17 cellular contexts compared by ENCODE assay signal in the genomic region with DNA sequence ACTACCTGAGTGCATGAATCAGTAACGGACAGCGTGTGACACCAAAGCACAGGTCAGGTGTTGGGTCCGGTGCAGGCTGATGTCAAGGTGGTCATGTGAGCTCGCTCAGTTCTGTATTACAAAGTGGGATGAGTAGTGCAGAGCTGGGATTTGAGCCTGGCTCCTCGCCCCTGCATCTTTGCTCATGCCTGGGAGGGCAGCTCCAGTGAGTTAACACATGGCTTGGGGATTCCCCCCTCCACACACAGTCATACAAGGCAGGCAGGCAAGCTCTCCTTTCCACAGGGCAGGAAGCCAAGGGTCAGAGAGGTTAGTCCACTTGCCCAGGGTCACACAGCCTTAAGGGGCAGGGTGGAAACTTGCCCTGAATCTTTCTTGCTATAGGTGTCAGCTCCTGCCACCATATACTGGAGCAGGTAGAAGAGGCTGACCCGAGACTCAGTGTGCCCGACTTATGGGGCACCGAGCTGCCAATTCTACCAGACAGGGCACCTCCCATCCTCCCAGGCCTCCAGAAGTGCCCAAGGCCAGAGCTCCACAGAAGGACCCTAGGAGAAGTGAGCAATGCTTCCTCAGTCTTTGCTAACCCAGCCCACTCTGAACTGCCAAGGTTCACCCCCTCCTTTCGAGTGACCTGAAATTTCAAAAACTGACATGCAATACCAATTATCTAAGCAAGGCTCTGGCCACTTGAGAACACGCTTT. TPM values are rescaled to one million over a fixed set of nuclear protein-coding genes. Genes with fewer than 3 reads are reported as not detected.
A peak's percentile ranks its signal among the peaks of the same experiment; 100 is the strongest.
DNase-seq lines count a peak whose midpoint lies in the region; ATAC-seq and TF ChIP-seq lines count a peak whose summit lies in the region.
"Had no signal": no experiment of that assay in that cellular context is flagged by ENCODE, and none has a peak within 500 bp of the region (broad histone marks: within the 10 kb centered on the region; RNA-seq: fewer than 3 reads in every experiment).

No MANE protein-coding gene starts in this region.

- H3K27ac Mint-ChIP-seq in activated naive CD8-positive, alpha-beta T cell treated with anti-CD3 and anti-CD28 coated beads, Interleukin-2, amount 50 U/mL, for 24 hours: no peak overlapping the region
- H3K27ac Mint-ChIP-seq in activated naive CD8-positive, alpha-beta T cell treated with anti-CD3 and anti-CD28 coated beads for 36 hours: no peak overlapping the region
- H3K27ac Mint-ChIP-seq in stimulated activated naive CD8-positive, alpha-beta T cell treated with anti-CD3 and anti-CD28 coated beads, Interleukin-15, amount 100 ng/mL, for 72 hours: peak overlapping the region in 1 of 2 donors; percentile 48
- H3K27ac Mint-ChIP-seq in CD4-positive, alpha-beta T cell: no peak overlapping the region
- H3K27ac Mint-ChIP-seq: activated naive CD4-positive, alpha-beta T cell treated with anti-CD3 and anti-CD28 coated beads, Interleukin-2, amount 50 U/mL, for 72 hours; CD8-positive, alpha-beta T cell; nephron; T-helper 2 cell treated with Interferon-gamma antibody and Interleukin-4, amounts not matched to agents 5 μg/mL and 100 μg/mL, for 36 hours had no signal

- CTCF ChIA-PET in CD4-positive, alpha-beta T cell (lab: Charles Lee): no interaction called here

- TF ChIP-seq POLR2A in adrenal gland (IDR thresholded peaks at IDR 0.05): no peak

- no peak overlapping the region for H3K4me3 Mint-ChIP-seq in activated naive CD8-positive, alpha-beta T cell treated with anti-CD3 and anti-CD28 coated beads, Interleukin-2, amount 50 U/mL, for 24 hours
- H3K4me3 Mint-ChIP-seq in activated naive CD8-positive, alpha-beta T cell treated with anti-CD3 and anti-CD28 coated beads for 36 hours: no peak overlapping the region
- no peak overlapping the region for H3K4me3 Mint-ChIP-seq in stimulated activated naive CD8-positive, alpha-beta T cell treated with anti-CD3 and anti-CD28 coated beads, Interleukin-15, amount 100 ng/mL, for 72 hours
- no peak overlapping the region for H3K4me3 Mint-ChIP-seq in CD4-positive, alpha-beta T cell
- H3K4me3 Mint-ChIP-seq: CD8-positive, alpha-beta T cell; nephron; T-helper 2 cell treated with Interferon-gamma antibody and Interleukin-4, amounts not matched to agents 5 μg/mL and 100 μg/mL, for 36 hours had no signal

- no peaks in the 10 kb centered on the region for H3K27me3 ChIP-seq in adrenal gland
- peaks cover 8% of the 10 kb centered on the region for H3K27me3 ChIP-seq in CD4-positive, alpha-beta T cell (ENCODE audit: control insufficient read depth, insufficient read depth, low read length)

- peaks cover 11% of the 10 kb centered on the region for H3K27me3 Mint-ChIP-seq in activated naive CD8-positive, alpha-beta T cell treated with anti-CD3 and anti-CD28 coated beads, Interleukin-2, amount 50 U/mL, for 24 hours
- H3K27me3 Mint-ChIP-seq in activated naive CD8-positive, alpha-beta T cell treated with anti-CD3 and anti-CD28 coated beads for 36 hours: peaks cover 12% of the 10 kb centered on the region
- H3K27me3 Mint-ChIP-seq in stimulated activated naive CD8-positive, alpha-beta T cell treated with anti-CD3 and anti-CD28 coated beads, Interleukin-15, amount 100 ng/mL, for 72 hours: peaks cover 15% of the 10 kb centered on the region
- H3K27me3 Mint-ChIP-seq in CD4-positive, alpha-beta T cell: peaks cover 8% of the 10 kb centered on the region

- peaks cover 20 to 29% of the 10 kb centered on the region in 2 donors for H3K4me1 ChIP-seq in adrenal gland (replicated peaks in 1 of 2)

- peaks cover 9% of the 10 kb centered on the region for H3K4me1 Mint-ChIP-seq in activated naive CD8-positive, alpha-beta T cell treated with anti-CD3 and anti-CD28 coated beads, Interleukin-2, amount 50 U/mL, for 24 hours
- peaks cover 11% of the 10 kb centered on the region for H3K4me1 Mint-ChIP-seq in activated naive CD8-positive, alpha-beta T cell treated with anti-CD3 and anti-CD28 coated beads for 36 hours
- H3K4me1 Mint-ChIP-seq in stimulated activated naive CD8-positive, alpha-beta T cell treated with anti-CD3 and anti-CD28 coated beads, Interleukin-15, amount 100 ng/mL, for 72 hours: peaks cover 20% of the 10 kb centered on the region
- H3K4me1 Mint-ChIP-seq in CD4-positive, alpha-beta T cell (ENCODE audit: low read depth): peaks cover 8% of the 10 kb centered on the region

- DNase-seq in activated naive CD8-positive, alpha-beta T cell treated with anti-CD3 and anti-CD28 coated beads, Interleukin-2, amount 50 U/mL, for 24 hours: no peak
- no peak for DNase-seq in activated naive CD8-positive, alpha-beta T cell treated with anti-CD3 and anti-CD28 coated beads for 36 hours
- peak; percentile 53 to 86 (median 74) for DNase-seq in adrenal gland
- peak; percentile 56 for DNase-seq in kidney tubule cell (ENCODE audit: low spot score)
- DNase-seq in stimulated activated naive CD8-positive, alpha-beta T cell treated with anti-CD3 and anti-CD28 coated beads, Interleukin-15, amount 100 ng/mL, for 72 hours: no peak
- DNase-seq in CD4-positive, alpha-beta T cell: no peak
- DNase-seq: activated CD4-positive, CD25-positive, alpha-beta regulatory T cell treated with anti-CD3 and anti-CD28 coated beads, Interleukin-2, amount 50 U/mL, for 72 hours; caudate nucleus; CD8-positive, alpha-beta T cell; mesendoderm; NCI-H146; SHP77 treated with DMSO at 0.1 percent for 48 hours had no signal

- peak overlapping the region in 2 of 5 donors; percentile 65 to 67 for H3K27ac ChIP-seq in adrenal gland
- no peak overlapping the region for H3K27ac ChIP-seq in CD4-positive, alpha-beta T cell (ENCODE audit: low read depth, low read length)

- H3K36me3 Mint-ChIP-seq in activated naive CD8-positive, alpha-beta T cell treated with anti-CD3 and anti-CD28 coated beads, Interleukin-2, amount 50 U/mL, for 24 hours (ENCODE audit: low read depth): peaks cover 2% of the 10 kb centered on the region
- no peaks in the 10 kb centered on the region for H3K36me3 Mint-ChIP-seq in activated naive CD8-positive, alpha-beta T cell treated with anti-CD3 and anti-CD28 coated beads for 36 hours
- peaks cover 17% of the 10 kb centered on the region for H3K36me3 Mint-ChIP-seq in CD4-positive, alpha-beta T cell (ENCODE audit: low read depth)
- H3K36me3 Mint-ChIP-seq: activated naive CD4-positive, alpha-beta T cell treated with anti-CD3 and anti-CD28 coated beads, Interleukin-2, amount 50 U/mL, for 72 hours had no signal

- ATAC-seq in activated naive CD8-positive, alpha-beta T cell treated with anti-CD3 and anti-CD28 coated beads, Interleukin-2, amount 50 U/mL, for 24 hours: peak; percentile 18
- peak; percentile 38 for ATAC-seq in stimulated activated naive CD8-positive, alpha-beta T cell treated with anti-CD3 and anti-CD28 coated beads, Interleukin-15, amount 100 ng/mL, for 72 hours
- no peak for ATAC-seq in HG03520 (IDR thresholded peaks at IDR 0.05; ENCODE audit: unreplicated experiment)
- ATAC-seq in CD4-positive, alpha-beta T cell (ENCODE audit: poor library complexity): no peak
- ATAC-seq in HG02938 (IDR thresholded peaks at IDR 0.05; ENCODE audit: unreplicated experiment): no peak
- ATAC-seq: CD8-positive, alpha-beta T cell had no signal

- no peaks in the 10 kb centered on the region for H3K9me3 ChIP-seq in adrenal gland (replicated peaks in 1 of 3)
- H3K9me3 ChIP-seq in CD4-positive, alpha-beta T cell (ENCODE audit: control insufficient read depth, low read length): no peaks in the 10 kb centered on the region

- no peaks in the 10 kb centered on the region for H3K9me3 Mint-ChIP-seq in activated naive CD8-positive, alpha-beta T cell treated with anti-CD3 and anti-CD28 coated beads, Interleukin-2, amount 50 U/mL, for 24 hours
- H3K9me3 Mint-ChIP-seq in activated naive CD8-positive, alpha-beta T cell treated with anti-CD3 and anti-CD28 coated beads for 36 hours: no peaks in the 10 kb centered on the region
- no peaks in the 10 kb centered on the region for H3K9me3 Mint-ChIP-seq in stimulated activated naive CD8-positive, alpha-beta T cell treated with anti-CD3 and anti-CD28 coated beads, Interleukin-15, amount 100 ng/mL, for 72 hours
- no peaks in the 10 kb centered on the region for H3K9me3 Mint-ChIP-seq in CD4-positive, alpha-beta T cell
- H3K9me3 Mint-ChIP-seq: activated naive CD4-positive, alpha-beta T cell treated with anti-CD3 and anti-CD28 coated beads, Interleukin-2, amount 50 U/mL, for 72 hours; CD8-positive, alpha-beta T cell; nephron; T-helper 2 cell treated with Interferon-gamma antibody and Interleukin-4, amounts not matched to agents 5 μg/mL and 100 μg/mL, for 36 hours had no signal

- WGBS in adrenal gland, 4 donors: 58 to 65% (median 59%) methylated on average over 7 to 10 of the region's 10 CpGs

- no peak for TF ChIP-seq CTCF in adrenal gland (IDR thresholded peaks at IDR 0.05)
- TF ChIP-seq CTCF in CD4-positive, alpha-beta T cell (IDR thresholded peaks at IDR 0.05): no peak

- no peak overlapping the region for H3K4me3 ChIP-seq in adrenal gland

- POLR2A ChIA-PET in CD4-positive, alpha-beta T cell (lab: Charles Lee): interaction anchor here (1.4 kb wide), 1 partner anchor 56 kb away, joined by 3 read pairs; a partner anchor contains a TSS

- intact Hi-C loops in adrenal gland (cut with DNase I): loop anchor here in 1 of 2 donors (5.0 kb wide), 1 partner anchor 87 kb away; no protein-coding TSS in a partner anchor
- intact Hi-C loops in CD4-positive, alpha-beta T cell (cut with DNase I, micrococcal nuclease): no loop called here

- H3K36me3 ChIP-seq in adrenal gland (replicated peaks in 1 of 2): peaks cover 0 to 10% of the 10 kb centered on the region in 2 donors

RNA-seq across cellular contexts. Expression of a gene that starts 35.4 kb away (rescaled TPM):
- total RNA-seq in activated naive CD8-positive, alpha-beta T cell treated with anti-CD3 and anti-CD28 coated beads for 36 hours: 10 to 100 TPM; 34.2 to 35.6 TPM
- total RNA-seq in adrenal gland: 10 to 100 TPM in 7 of 8 donors, 1 to 10 TPM in 1; 8.5 to 51.5 (median 27.8) TPM
- 10 to 100 TPM in 2 of 3 donors, 1 to 10 TPM in 1; 4.6 to 44.7 (median 31.0) TPM for polyA plus RNA-seq in adrenal gland
- total RNA-seq in CD4-positive, alpha-beta T cell: 10 to 100 TPM; 11.4 to 11.5 TPM

RNA-seq across cellular contexts. Expression of a gene that starts 55.4 kb away (rescaled TPM):
- total RNA-seq in activated naive CD8-positive, alpha-beta T cell treated with anti-CD3 and anti-CD28 coated beads for 36 hours: 10 to 100 TPM; 28.6 to 33.7 TPM
- 10 to 100 TPM; 19.5 to 66.3 (median 35.8) TPM for total RNA-seq in adrenal gland
- 10 to 100 TPM in 2 of 3 donors, 1 to 10 TPM in 1; 7.2 to 63.9 (median 39.4) TPM for polyA plus RNA-seq in adrenal gland
- 10 to 100 TPM; 13.5 TPM for total RNA-seq in CD4-positive, alpha-beta T cell

Comparison
In these comparisons a context has a peak if more than half of its experiments do, and no peak if none do; other contexts are left out.
1. ATAC-seq: peak in activated naive CD8-positive, alpha-beta T cell treated with anti-CD3 and anti-CD28 coated beads, Interleukin-2, amount 50 U/mL, for 24 hours (single experiment) and stimulated activated naive CD8-positive, alpha-beta T cell treated with anti-CD3 and anti-CD28 coated beads, Interleukin-15, amount 100 ng/mL, for 72 hours (single experiment); none in HG03520 (single experiment), CD4-positive, alpha-beta T cell (single experiment) and HG02938 (single experiment).
2. DNase-seq: peak in adrenal gland (7 of 7) and kidney tubule cell (single experiment); none in activated naive CD8-positive, alpha-beta T cell treated with anti-CD3 and anti-CD28 coated beads, Interleukin-2, amount 50 U/mL, for 24 hours (single experiment), activated naive CD8-positive, alpha-beta T cell treated with anti-CD3 and anti-CD28 coated beads for 36 hours (single experiment), stimulated activated naive CD8-positive, alpha-beta T cell treated with anti-CD3 and anti-CD28 coated beads, Interleukin-15, amount 100 ng/mL, for 72 hours (0 of 2) and CD4-positive, alpha-beta T cell (0 of 10).